10 cellular contexts compared by ENCODE assay signal in genomic region chr10:100911472-100911871, GRCh38. TPM values are rescaled to one million over a fixed set of nuclear protein-coding genes. Genes with fewer than 3 reads are reported as not detected.
DNase-seq lines count a peak whose midpoint lies in the region; ATAC-seq, FAIRE-seq and TF ChIP-seq lines count a peak whose summit lies in the region.
"Had no signal": no experiment of that assay in that cellular context is flagged by ENCODE, and none has a peak within 500 bp of the region (broad histone marks: within the 10 kb centered on the region; RNA-seq: fewer than 3 reads in every experiment).

No MANE protein-coding gene starts in this region.

- no peak overlapping the region; the same call in 1 of the 2 replicates for H2AFZ ChIP-seq in KMS-11 (ENCODE audit: low read depth)
- peak overlapping the region; percentile 65 for H2AFZ ChIP-seq in GM12878 (ENCODE audit: control insufficient read depth, low read depth, low read length)

- peaks cover 24% of the 10 kb centered on the region for H3K79me2 ChIP-seq in KMS-11 (ENCODE audit: insufficient read depth, low read depth)
- peaks cover 28% of the 10 kb centered on the region for H3K79me2 ChIP-seq in GM12878 (ENCODE audit: control insufficient read depth, insufficient read depth, low read length)

- no peak overlapping the region for H3K27ac Mint-ChIP-seq in neural crest cell (ENCODE audit: unreplicated experiment)

- in situ Hi-C loops in GM12878 (cut with MboI): no loop called here
- in situ Hi-C loops in brain microvascular endothelial cell (cut with HindIII; ENCODE audit: low pct_ligation_motif_present, low sequenced_read_pairs): no loop called here

- POLR2A ChIA-PET in GM12878 (lab: Charles Lee): interaction anchor here (1.0 to 1.2 kb wide), 2 partner anchors 87 to 375 kb away, joined by 3 read pairs; partner anchors contain the start of gene HIF1AN

- H3K4me3 ChIP-seq in BLaER1 (no peak overlapping the region), KMS-11 (IDR thresholded peaks at IDR 0.05; ENCODE audit: insufficient read depth, low read depth, low read length) (no peak overlapping the region), GM12878 (no peak overlapping the region), prostate gland (no peak overlapping the region), brain microvascular endothelial cell (ENCODE audit: low read depth, low read length) (no peak overlapping the region)

- no peak for DNase-seq in GM12878 (ENCODE audit: low read depth, low spot score)
- DNase-seq in neural crest cell (ENCODE audit: low read depth, low spot score): no peak
- DNase-seq in prostate gland (ENCODE audit: low spot score): no peak
- DNase-seq in stimulated activated CD8-positive, alpha-beta memory T cell treated with anti-CD3 and anti-CD28 coated beads, Interleukin-4, amount 100 ng/mL, for 48 hours: no peak
- DNase-seq in brain microvascular endothelial cell: no peak
- no peak for DNase-seq in GM10266 (ENCODE audit: extremely low spot score)
- DNase-seq: cerebellar nuclear complex, SHP77 had no signal

- H3K4me1 ChIP-seq in BLaER1 (peaks cover 50% of the 10 kb centered on the region), KMS-11 (ENCODE audit: low read depth, poor library complexity, severe bottlenecking) (peaks cover 43% of the 10 kb centered on the region), GM12878 (ENCODE audit: control insufficient read depth, insufficient read depth, low read length) (no peaks in the 10 kb centered on the region), prostate gland (replicated peaks) (peaks cover 11% of the 10 kb centered on the region)

- H3K27me3 ChIP-seq in BLaER1 (no peaks in the 10 kb centered on the region), KMS-11 (ENCODE audit: insufficient read depth, low read depth) (peaks cover 7% of the 10 kb centered on the region; the same call in 1 of the 2 replicates), GM12878 (replicated peaks in 1 of 2; ENCODE audit: control insufficient read depth in 2 of 2, insufficient read depth in 2 of 2, low read length in 1 of 2) (no peaks in the 10 kb centered on the region), prostate gland (replicated peaks; ENCODE audit: insufficient read depth) (no peaks in the 10 kb centered on the region), brain microvascular endothelial cell (replicated peaks) (no peaks in the 10 kb centered on the region)

- H3K9ac ChIP-seq in BLaER1: no peak overlapping the region
- no peak overlapping the region for H3K9ac ChIP-seq in KMS-11
- H3K9ac ChIP-seq in GM12878 (ENCODE audit: control insufficient read depth, insufficient read depth, low read length): peak overlapping the region; percentile 86; the same call in 1 of the 2 replicates

- H3K4me2 ChIP-seq in BLaER1 (peak overlapping the region; percentile 92), KMS-11 (peak overlapping the region; percentile 86), GM12878 (ENCODE audit: control insufficient read depth, insufficient read depth) (peak overlapping the region; percentile 99; the same call in 1 of the 2 replicates)

- H3K36me3 ChIP-seq in BLaER1 (peaks cover 5% of the 10 kb centered on the region), KMS-11 (ENCODE audit: insufficient read depth) (no peaks in the 10 kb centered on the region), GM12878 (ENCODE audit: control insufficient read depth in 2 of 2, insufficient read depth in 2 of 2, low read length in 1 of 2) (no peaks in the 10 kb centered on the region; a peak in 1 of 4 replicates), prostate gland (no peaks in the 10 kb centered on the region), brain microvascular endothelial cell (replicated peaks) (no peaks in the 10 kb centered on the region)

- peaks cover 26% of the 10 kb centered on the region for H4K20me1 ChIP-seq in BLaER1
- H4K20me1 ChIP-seq in KMS-11 (ENCODE audit: insufficient read depth): no peaks in the 10 kb centered on the region
- H4K20me1 ChIP-seq in GM12878 (ENCODE audit: control insufficient read depth, insufficient read depth): no peaks in the 10 kb centered on the region

- TF ChIP-seq POLR2A in GM12878 (IDR thresholded peaks at IDR 0.05; ENCODE audit: low read depth, low read length): no peak
- no peak for TF ChIP-seq POLR2A in prostate gland (IDR thresholded peaks at IDR 0.05)

- intact Hi-C loops in GM12878 (cut with micrococcal nuclease; ENCODE audit: unreplicated experiment): loop anchor here (5.0 kb wide), 1 partner anchor 86 kb away; the partner anchor contains the start of gene LZTS2
- intact Hi-C loops in prostate gland (cut with DNase I): loop anchor here (5.0 kb wide), 1 partner anchor 539 kb away; no protein-coding TSS in a partner anchor

- TF ChIP-seq RAD21 in GM12878 (IDR thresholded peaks at IDR 0.05; ENCODE audit: insufficient read depth, low read depth, low read length): no peak

- H3K9me3 Mint-ChIP-seq in neural crest cell: no peaks in the 10 kb centered on the region

- BruUV-seq in GM12878 (replicated peaks; lab: Mats Ljungman, UMichigan): no TSS peak

- no peaks in the 10 kb centered on the region for H3K27me3 Mint-ChIP-seq in neural crest cell (ENCODE audit: low read depth)

- CTCF ChIA-PET in GM12878 (lab: Yijun Ruan, JAX): interaction anchor here (0.9 to 2.9 kb wide), 5 partner anchors 9 to 86 kb away, joined by 3 to 11 read pairs (median 7); no protein-coding TSS in a partner anchor

- no peaks in the 10 kb centered on the region for H3K9me3 ChIP-seq in BLaER1
- H3K9me3 ChIP-seq in GM12878 (replicated peaks; ENCODE audit: control insufficient read depth, insufficient read depth, low read length): no peaks in the 10 kb centered on the region
- no peaks in the 10 kb centered on the region for H3K9me3 ChIP-seq in prostate gland

- RAD21 ChIA-PET in GM12878 (lab: Charles Lee; ENCODE audit: unreplicated experiment): interaction anchor here (0.9 to 1.0 kb wide), 3 partner anchors 16 to 935 kb away, joined by 3 to 6 read pairs (median 3); no protein-coding TSS in a partner anchor

- no peak overlapping the region for H3K27ac ChIP-seq in BLaER1
- no peak overlapping the region for H3K27ac ChIP-seq in KMS-11
- no peak overlapping the region for H3K27ac ChIP-seq in GM12878 (ENCODE audit: control insufficient read depth, insufficient read depth)
- peak overlapping the region in 1 of 2 donors; percentile 93 for H3K27ac ChIP-seq in prostate gland
- H3K27ac ChIP-seq in brain microvascular endothelial cell: no peak overlapping the region

- FAIRE-seq in GM12878 (lab: Jason Lieb, UNC): no peak

- peak overlapping the region; percentile 100 for H3K4me3 Mint-ChIP-seq in neural crest cell

- TF ChIP-seq CTCF in KMS-11 (conservative IDR thresholded peaks at IDR 0.05; ENCODE audit: low read depth, low read length) (no peak), GM12878 (IDR thresholded peaks at IDR 0.05 in 2 of 3, conservative IDR thresholded peaks at IDR 0.05 in 1 of 3; ENCODE audit: control insufficient read depth in 2 of 3, extremely low read depth in 1 of 3, insufficient read depth in 1 of 3, low read depth in 3 of 3, low read length in 3 of 3) (no peak), neural crest cell (conservative IDR thresholded peaks at IDR 0.05) (no peak), prostate gland (IDR thresholded peaks at IDR 0.05) (no peak), brain microvascular endothelial cell (IDR thresholded peaks at IDR 0.05; ENCODE audit: low read depth, low read length, missing control alignments) (no peak), GM10266 (IDR thresholded peaks at IDR 0.05; ENCODE audit: control insufficient read depth, insufficient read depth, low read depth, missing control alignments) (no peak)

- no peak for ATAC-seq in GM12878

- 73% methylated on average over 4 of the region's 4 CpGs for WGBS in GM12878 (ENCODE audit: insufficient coverage, insufficient replicate concordance, low lambda C conversion rate, missing lambda C conversion rate)
- 78% methylated on average over 4 of the region's 4 CpGs for WGBS in prostate gland

- SMC1A ChIA-PET in GM12878 (lab: Charles Lee; ENCODE audit: uncharacterized antibody, unreplicated experiment): interaction anchor here (0.6 to 3.7 kb wide), 7 partner anchors 11 to 573 kb away, joined by 3 to 19 read pairs (median 4); no protein-coding TSS in a partner anchor

- TF ChIP-seq EP300 in GM12878 (IDR thresholded peaks at IDR 0.05; ENCODE audit: borderline replicate concordance in 1 of 2, control insufficient read depth in 1 of 2, low read depth in 2 of 2, low read length in 2 of 2): no peak

- H3K4me1 Mint-ChIP-seq in neural crest cell: peaks cover 51% of the 10 kb centered on the region

- H3K36me3 Mint-ChIP-seq in neural crest cell (ENCODE audit: low read depth): no peaks in the 10 kb centered on the region

RNA-seq across cellular contexts. Expression of gene SLF2, which starts 1.3 kb away (rescaled TPM):
- 160 and 169 TPM in 2 replicates for total RNA-seq in GM12878 (2013; cell fraction: nucleolus; rRNA removed)
- total RNA-seq in GM12878 (2014; rRNA removed) (17.8 and 20.1 TPM in 2 replicates), GM12878 (2014; rRNA removed; fragmentation: Illumina TruSeq; extraction: Trizol) (25.2 and 26.3 TPM in 2 replicates), GM12878 (2021) (14.9 and 19.6 TPM in 2 replicates), neural crest cell (39.6 and 40.6 TPM in 2 replicates), prostate gland (10 to 100 TPM; 25.3 to 77.8 TPM)
- 5.7 TPM for polyA plus RNA-seq in GM12878 (2011; ENCODE audit: low read depth)
- polyA plus RNA-seq in GM12878 (2011; rRNA removed) (18.1 and 26.7 TPM in 2 replicates), GM12878 (2014; fragmentation: Illumina TruSeq; extraction: Trizol) (17.0 and 22.9 TPM in 2 replicates), GM12878 (2014; fragmentation: Nextera tagmentation; extraction: Ambion mirVana) (1 to 10 TPM; 3.0 to 3.1 TPM), GM12878 (2014; rRNA removed) (12.8 and 13.1 TPM in 2 replicates), GM12878 (2016; fragmentation: Nextera tagmentation; extraction: Ambion mirVana) (10 to 100 TPM; 21.3 to 22.0 TPM)
- 9.4 and 9.6 TPM in 2 replicates for polyA plus RNA-seq in GM12878 (2011; cell fraction: cytosol; rRNA removed)
- polyA plus RNA-seq in GM12878 (2011; cell fraction: nucleus; rRNA removed): 21.0 and 24.1 TPM in 2 replicates
- 10.3 and 12.5 TPM in 2 replicates for polyA plus RNA-seq in GM12878 (2012)
- polyA minus RNA-seq in GM12878 (2011; rRNA and poly(A)+ RNA removed): 20.8 and 21.3 TPM in 2 replicates
- 11.4 and 15.2 TPM in 2 replicates for polyA minus RNA-seq in GM12878 (2011; cell fraction: cytosol; rRNA and poly(A)+ RNA removed)
- polyA minus RNA-seq in GM12878 (2011; cell fraction: nucleus; rRNA and poly(A)+ RNA removed): 58.8 and 97.6 TPM in 2 replicates

RNA-seq across cellular contexts. Expression of gene SEMA4G, which starts 57.8 kb away (rescaled TPM):
- 2.6 and 4.3 TPM in 2 replicates for total RNA-seq in GM12878 (2013; cell fraction: nucleolus; rRNA removed)
- total RNA-seq in GM12878 (2014; rRNA removed) (0.05 TPM in 1 of 2 replicates, not detected in the other), GM12878 (2014; rRNA removed; fragmentation: Illumina TruSeq; extraction: Trizol) (not detected in 2 replicates), GM12878 (2021) (0.19 and 0.23 TPM in 2 replicates), neural crest cell (7.0 and 9.1 TPM in 2 replicates), prostate gland (10 to 100 TPM; 24.2 to 31.0 TPM)
- polyA plus RNA-seq in GM12878 (2011; ENCODE audit: low read depth): 6.5 TPM
- polyA plus RNA-seq in GM12878 (2011; rRNA removed) (0.91 and 2.3 TPM in 2 replicates), GM12878 (2014; fragmentation: Illumina TruSeq; extraction: Trizol) (0.25 and 0.62 TPM in 2 replicates), GM12878 (2014; fragmentation: Nextera tagmentation; extraction: Ambion mirVana) (not detected), GM12878 (2014; rRNA removed) (0.09 and 0.22 TPM in 2 replicates), GM12878 (2016; fragmentation: Nextera tagmentation; extraction: Ambion mirVana) (under 1 TPM; 0.63 to 0.88 TPM)
- 2.0 and 2.7 TPM in 2 replicates for polyA plus RNA-seq in GM12878 (2011; cell fraction: cytosol; rRNA removed)
- polyA plus RNA-seq in GM12878 (2011; cell fraction: nucleus; rRNA removed): 4.8 and 8.4 TPM in 2 replicates
- 2.2 and 2.3 TPM in 2 replicates for polyA plus RNA-seq in GM12878 (2012)
- 2.1 and 2.2 TPM in 2 replicates for polyA minus RNA-seq in GM12878 (2011; rRNA and poly(A)+ RNA removed)
- polyA minus RNA-seq in GM12878 (2011; cell fraction: cytosol; rRNA and poly(A)+ RNA removed): 0.42 and 0.67 TPM in 2 replicates
- 0.60 and 1.9 TPM in 2 replicates for polyA minus RNA-seq in GM12878 (2011; cell fraction: nucleus; rRNA and poly(A)+ RNA removed)
